ENCODE assay signal across 8 cellular contexts in the genomic region with DNA sequence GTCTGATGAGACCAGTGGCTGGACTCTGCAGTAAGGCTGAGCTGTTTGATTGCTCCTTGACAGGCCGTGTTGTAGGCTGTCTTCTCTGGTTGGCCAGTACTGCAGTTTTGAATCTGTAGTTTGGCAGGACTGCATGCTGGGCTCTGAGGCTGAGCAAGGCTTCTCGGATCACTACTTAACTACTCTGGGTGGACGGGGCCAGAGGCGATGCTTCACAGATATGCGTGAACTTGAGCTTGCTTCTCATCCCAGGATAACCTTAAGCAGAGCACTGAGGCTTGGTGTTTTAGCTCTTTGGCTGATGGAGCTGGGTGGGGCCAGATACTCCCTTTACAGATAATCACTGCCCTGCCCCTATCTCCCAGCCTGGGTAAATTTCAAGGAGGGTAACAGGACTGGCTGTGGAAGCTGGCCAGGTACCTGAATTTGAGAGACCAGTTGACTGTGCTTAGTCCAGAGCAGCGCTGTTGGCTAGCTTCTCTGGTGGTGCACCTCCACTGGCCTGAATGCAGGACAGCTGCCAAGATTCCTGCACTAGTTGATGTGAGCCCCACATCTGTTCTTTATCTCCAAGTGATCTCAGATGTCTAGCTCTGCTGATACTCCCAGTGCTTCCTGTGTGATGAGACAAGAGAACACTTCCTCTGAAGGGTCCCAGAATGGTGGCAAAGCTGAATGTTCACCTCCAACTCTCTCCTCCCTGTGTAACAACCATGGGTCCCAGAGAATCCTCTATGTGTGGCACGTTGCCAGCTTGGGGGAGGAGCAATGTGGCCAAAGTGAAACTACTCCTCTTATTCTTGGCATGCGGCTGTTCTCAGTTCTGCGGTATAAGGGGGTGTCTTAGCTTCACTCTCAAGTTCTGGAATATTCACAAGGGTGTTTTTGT. TPM values are rescaled to one million over a fixed set of nuclear protein-coding genes. Genes with fewer than 3 reads are reported as not detected.
DNase-seq lines count a peak whose midpoint lies in the region; ATAC-seq and TF ChIP-seq lines count a peak whose summit lies in the region.

No MANE protein-coding gene starts in this region.

- no peaks in the 10 kb centered on the region for H3K27me3 ChIP-seq in gastrocnemius medialis

- no peaks in the 10 kb centered on the region for H4K20me1 ChIP-seq in OCI-LY7 (ENCODE audit: insufficient read depth, low read length)

- H3K36me3 ChIP-seq in OCI-LY7 (ENCODE audit: insufficient read depth, low read length) = no peaks in the 10 kb centered on the region; the same call in 1 of the 2 replicates
- H3K36me3 ChIP-seq in gastrocnemius medialis = no peaks in the 10 kb centered on the region

- H3K4me3 ChIP-seq in OCI-LY7 (ENCODE audit: low read depth, low read length, poor library complexity, severe bottlenecking) = peak overlapping the region; percentile 40
- peak overlapping the region; percentile 2 to 40 (median 16) for H3K4me3 ChIP-seq in gastrocnemius medialis

- POLR2A ChIA-PET in OCI-LY7 (lab: Charles Lee) = interaction anchor here (0.6 to 2.3 kb wide), 23 partner anchors 7 to 1592 kb away, joined by 3 to 10 read pairs (median 4); a partner anchor contains a TSS

- peak overlapping the region; percentile 81 for H2AFZ ChIP-seq in OCI-LY7 (ENCODE audit: low read length)

- H3K4me1 ChIP-seq in OCI-LY7 (ENCODE audit: insufficient read depth, low read length, poor library complexity, severe bottlenecking) = peaks cover 24% of the 10 kb centered on the region
- H3K4me1 ChIP-seq in gastrocnemius medialis = peaks cover 3 to 4% of the 10 kb centered on the region in 2 donors

- TF ChIP-seq CTCF in OCI-LY7 (conservative IDR thresholded peaks at IDR 0.05; ENCODE audit: low read length) (no peak), gastrocnemius medialis (IDR thresholded peaks at IDR 0.05 in 4 of 5, conservative IDR thresholded peaks at IDR 0.05 in 1 of 5) (no peak)

- CTCF ChIA-PET in OCI-LY7 (lab: Charles Lee; ENCODE audit: unreplicated experiment) = interaction anchor here (1.0 to 2.1 kb wide), 3 partner anchors 12 to 61 kb away, joined by 4 to 9 read pairs (median 9); a partner anchor contains a TSS

- intact Hi-C loops in OCI-LY7 (cut with micrococcal nuclease; ENCODE audit: unreplicated experiment) (no loop called here), Right ventricle myocardium inferior (cut with DNase I) (no loop called here), gastrocnemius medialis (cut with DNase I; ENCODE audit: low total_unique reads) (no loop called here)

- in situ Hi-C loops in gastrocnemius medialis (cut with MboI; ENCODE audit: low sequenced_read_pairs in 4 of 4) = no loop called here

- BruUV-seq in OCI-LY7 (replicated peaks; lab: Mats Ljungman, UMichigan) = no TSS peak

- H3K27ac ChIP-seq in OCI-LY7 (ENCODE audit: low read depth, low read length, poor library complexity, severe bottlenecking) (peak overlapping the region; percentile 6), gastrocnemius medialis (peak overlapping the region; percentile 5 to 59 (median 52))

- H3K79me2 ChIP-seq in OCI-LY7 (ENCODE audit: insufficient read depth, low read depth, low read length) = no peaks in the 10 kb centered on the region

- TF ChIP-seq POLR2A in gastrocnemius medialis (IDR thresholded peaks at IDR 0.05) = no peak

- H3K9me3 ChIP-seq in OCI-LY7 (ENCODE audit: low read length) (peaks cover 18% of the 10 kb centered on the region; the same call in 1 of the 2 replicates), gastrocnemius medialis (no peaks in the 10 kb centered on the region)

- H3K4me2 ChIP-seq in OCI-LY7 (ENCODE audit: low read length) = peak overlapping the region; percentile 64

- DNase-seq in activated gamma-delta T cell treated with Interleukin-2 at 50 U/mL for 16 hours = peak; percentile 49
- DNase-seq in activated gamma-delta T cell (lab: John Stamatoyannopoulos, UW) = no peak
- DNase-seq in OCI-LY7 (ENCODE audit: low spot score) = peak; percentile 52
- peak; percentile 64 for DNase-seq in activated naive CD4-positive, alpha-beta T cell treated with Interleukin-2 at 50 U/mL for 16 hours
- DNase-seq in Right ventricle myocardium inferior (ENCODE audit: missing footprints) = peak; percentile 80
- peak; percentile 22 to 42 for DNase-seq in gastrocnemius medialis
- no peak for DNase-seq in NK-92 treated with Interleukin-12 subunit alpha and Interleukin-12 subunit beta, amount 100 ng/mL, for 24 hours (lab: John Stamatoyannopoulos, UW)

- peak; percentile 77 for ATAC-seq in Right ventricle myocardium inferior
- ATAC-seq in gastrocnemius medialis = peak; percentile 62 to 71
- ATAC-seq in HG02970 (IDR thresholded peaks at IDR 0.05; ENCODE audit: low FRiP score, unreplicated experiment) = no peak

- no peaks in the 10 kb centered on the region for H3K9me2 ChIP-seq in OCI-LY7 (ENCODE audit: insufficient read depth, low read length)

RNA-seq across cellular contexts. Expression of a gene that starts 37.9 kb away (rescaled TPM):
- total RNA-seq in OCI-LY7 (2014; rRNA removed; shearing (Covaris generic)) = 79.2 and 92.2 TPM in 2 replicates
- 46.2 and 46.5 TPM in 2 replicates for total RNA-seq in OCI-LY7 (2022)
- 5.9 TPM for total RNA-seq in Right ventricle myocardium inferior
- total RNA-seq in gastrocnemius medialis = 1 to 10 TPM in 1 of 4 donors, under 1 TPM in 1, not detected in 2; 0.71 to 1.6 TPM

Comparison
In these comparisons a context has a peak if more than half of its experiments do, and no peak if none do; other contexts are left out.
1. DNase-seq: peak in activated gamma-delta T cell treated with Interleukin-2 at 50 U/mL for 16 hours (single experiment), OCI-LY7 (single experiment), activated naive CD4-positive, alpha-beta T cell treated with Interleukin-2 at 50 U/mL for 16 hours (single experiment), Right ventricle myocardium inferior (single experiment) and gastrocnemius medialis (2 of 2); none in activated gamma-delta T cell (single experiment) and NK-92 treated with Interleukin-12 subunit alpha and Interleukin-12 subunit beta, amount 100 ng/mL, for 24 hours (single experiment).